In genomic region chr7:390761-391410, GRCh38 we compare ENCODE assay signal across 19 cellular contexts.
DNase-seq lines count a peak whose midpoint lies in the region; ATAC-seq and TF ChIP-seq lines count a peak whose summit lies in the region.
"Had no signal": no experiment of that assay in that cellular context is flagged by ENCODE, and none has a peak within 500 bp of the region (broad histone marks: within the 10 kb centered on the region; RNA-seq: fewer than 3 reads in every experiment).

No MANE protein-coding gene starts in this region.

- peaks cover 9% of the 10 kb centered on the region for H3K9me3 ChIP-seq in endodermal cell (ENCODE audit: control insufficient read depth, low read length)
- H3K9me3 ChIP-seq: prostate gland had no signal

- no peak overlapping the region for H3K4me3 ChIP-seq in endodermal cell (ENCODE audit: low read length)
- H3K4me3 ChIP-seq: GM23248, heart right ventricle, prostate gland, smooth muscle cell had no signal

- H3K9me3 Mint-ChIP-seq in stimulated activated naive CD8-positive, alpha-beta T cell treated with anti-CD3 and anti-CD28 coated beads, Interleukin-15, amount 100 ng/mL, for 72 hours = peaks cover 5 to 15% of the 10 kb centered on the region in 2 donors
- peaks cover 22% of the 10 kb centered on the region for H3K9me3 Mint-ChIP-seq in endodermal cell
- H3K9me3 Mint-ChIP-seq in natural killer cell treated with Interleukin-12 subunit alpha and Interleukin-12 subunit beta and Interleukin-15 and Interleukin-18, amount 100 ng/mL, for 72 hours = peaks cover 6% of the 10 kb centered on the region

- ATAC-seq in stimulated activated naive CD8-positive, alpha-beta T cell treated with anti-CD3 and anti-CD28 coated beads, Interleukin-15, amount 100 ng/mL, for 72 hours = peak; percentile 31
- no peak for ATAC-seq in stimulated activated naive CD8-positive, alpha-beta T cell treated with anti-CD3 and anti-CD28 coated beads, Interleukin-15, Interleukin-2, amounts not matched to agents 100 U/mL and 50 U/mL, for 24 hours
- ATAC-seq in natural killer cell treated with Interleukin-12 subunit alpha and Interleukin-12 subunit beta and Interleukin-15 and Interleukin-18, amount 100 ng/mL, for 72 hours = peak; percentile 4 to 41
- ATAC-seq in GM19035 (IDR thresholded peaks at IDR 0.05; ENCODE audit: unreplicated experiment) = no peak
- ATAC-seq in GM18519 (IDR thresholded peaks at IDR 0.05; ENCODE audit: low FRiP score, unreplicated experiment) = no peak
- ATAC-seq: naive thymus-derived CD8-positive, alpha-beta T cell had no signal

- no peaks in the 10 kb centered on the region for H3K36me3 Mint-ChIP-seq in endodermal cell (ENCODE audit: low read depth)
- peaks cover 6% of the 10 kb centered on the region for H3K36me3 Mint-ChIP-seq in natural killer cell treated with Interleukin-12 subunit alpha and Interleukin-12 subunit beta and Interleukin-15 and Interleukin-18, amount 100 ng/mL, for 72 hours

- no peak overlapping the region for H3K4me3 Mint-ChIP-seq in stimulated activated naive CD8-positive, alpha-beta T cell treated with anti-CD3 and anti-CD28 coated beads, Interleukin-15, amount 100 ng/mL, for 72 hours
- no peak overlapping the region for H3K4me3 Mint-ChIP-seq in endodermal cell
- H3K4me3 Mint-ChIP-seq in natural killer cell treated with Interleukin-12 subunit alpha and Interleukin-12 subunit beta and Interleukin-15 and Interleukin-18, amount 100 ng/mL, for 72 hours = no peak overlapping the region
- H3K4me3 Mint-ChIP-seq: activated CD4-positive, alpha-beta T cell treated with anti-CD3 and anti-CD28 coated beads, Interleukin-2, amount 10 ng/mL, durations not matched to agents 7 days and 5 days had no signal

- DNase-seq in stimulated activated naive CD8-positive, alpha-beta T cell treated with anti-CD3 and anti-CD28 coated beads, Interleukin-15, amount 100 ng/mL, for 72 hours = peak in 1 of 2 donors; percentile 8
- DNase-seq in stimulated activated naive CD8-positive, alpha-beta T cell treated with anti-CD3 and anti-CD28 coated beads, Interleukin-15, Interleukin-2, amounts not matched to agents 100 U/mL and 50 U/mL, for 24 hours = no peak
- DNase-seq in endodermal cell = peak; percentile 35
- no peak for DNase-seq in natural killer cell treated with Interleukin-12 subunit alpha and Interleukin-12 subunit beta and Interleukin-15 and Interleukin-18, amount 100 ng/mL, for 72 hours (ENCODE audit: low spot score)
- DNase-seq in NCI-H69 (lab: John Stamatoyannopoulos, UW) = no peak
- no peak for DNase-seq in NCI-H1436 treated with DMSO at 0.1 percent for 48 hours (lab: John Stamatoyannopoulos, UW)
- DNase-seq: activated CD4-positive, alpha-beta T cell treated with anti-CD3 and anti-CD28 coated beads, Interleukin-2, amount 10 ng/mL, durations not matched to agents 7 days and 5 days; activated naive CD4-positive, alpha-beta T cell treated with anti-CD3 and anti-CD28 coated beads, Interleukin-2, amount 50 U/mL, for 16 hours; GM23248; heart right ventricle; mesenchymal stem cell; NCI-H1930; stimulated activated CD8-positive, alpha-beta memory T cell treated with anti-CD3 and anti-CD28 coated beads, Interleukin-4, amount 100 ng/mL, for 48 hours had no signal

- peaks cover 12% of the 10 kb centered on the region for H3K4me1 Mint-ChIP-seq in stimulated activated naive CD8-positive, alpha-beta T cell treated with anti-CD3 and anti-CD28 coated beads, Interleukin-15, amount 100 ng/mL, for 72 hours
- no peaks in the 10 kb centered on the region for H3K4me1 Mint-ChIP-seq in endodermal cell
- no peaks in the 10 kb centered on the region for H3K4me1 Mint-ChIP-seq in natural killer cell treated with Interleukin-12 subunit alpha and Interleukin-12 subunit beta and Interleukin-15 and Interleukin-18, amount 100 ng/mL, for 72 hours (ENCODE audit: low read depth in 2 of 2)
- H3K4me1 Mint-ChIP-seq: activated CD4-positive, alpha-beta T cell treated with anti-CD3 and anti-CD28 coated beads, Interleukin-2, amount 10 ng/mL, durations not matched to agents 7 days and 5 days had no signal

- TF ChIP-seq CTCF in endodermal cell (conservative IDR thresholded peaks at IDR 0.05) = no peak

- 92 to 97% methylated on average over 11 to 20 of the region's 20 CpGs for WGBS in endodermal cell (ENCODE audit: insufficient coverage in 1 of 2, insufficient read length in 1 of 2), 2 experiments

- no peaks in the 10 kb centered on the region for H3K27me3 Mint-ChIP-seq in stimulated activated naive CD8-positive, alpha-beta T cell treated with anti-CD3 and anti-CD28 coated beads, Interleukin-15, amount 100 ng/mL, for 72 hours
- H3K27me3 Mint-ChIP-seq in endodermal cell (ENCODE audit: insufficient read depth) = peaks cover under 1% of the 10 kb centered on the region
- H3K27me3 Mint-ChIP-seq in natural killer cell treated with Interleukin-12 subunit alpha and Interleukin-12 subunit beta and Interleukin-15 and Interleukin-18, amount 100 ng/mL, for 72 hours = peaks cover 5% of the 10 kb centered on the region in 2 donors
- H3K27me3 Mint-ChIP-seq: activated CD4-positive, alpha-beta T cell treated with anti-CD3 and anti-CD28 coated beads, Interleukin-2, amount 10 ng/mL, durations not matched to agents 7 days and 5 days; naive thymus-derived CD8-positive, alpha-beta T cell had no signal

- H3K27ac Mint-ChIP-seq in stimulated activated naive CD8-positive, alpha-beta T cell treated with anti-CD3 and anti-CD28 coated beads, Interleukin-15, amount 100 ng/mL, for 72 hours = peak overlapping the region in 1 of 2 donors; percentile 74
- no peak overlapping the region for H3K27ac Mint-ChIP-seq in endodermal cell
- no peak overlapping the region for H3K27ac Mint-ChIP-seq in natural killer cell treated with Interleukin-12 subunit alpha and Interleukin-12 subunit beta and Interleukin-15 and Interleukin-18, amount 100 ng/mL, for 72 hours

- no peaks in the 10 kb centered on the region for H3K27me3 ChIP-seq in endodermal cell (ENCODE audit: control insufficient read depth, insufficient read depth, low read length, poor library complexity, severe bottlenecking)

- no peak overlapping the region for H3K27ac ChIP-seq in endodermal cell (ENCODE audit: low read depth, low read length)
- H3K27ac ChIP-seq: GM23248, heart right ventricle, KMS-11 had no signal

- no peaks in the 10 kb centered on the region for H3K36me3 ChIP-seq in endodermal cell (ENCODE audit: control insufficient read depth, insufficient read depth, low read length)
- H3K36me3 ChIP-seq: heart right ventricle, prostate gland had no signal

- H3K4me1 ChIP-seq in endodermal cell (ENCODE audit: control insufficient read depth, insufficient read depth, low read length) = no peaks in the 10 kb centered on the region
- H3K4me1 ChIP-seq: prostate gland had no signal

- no peak overlapping the region for H3K9ac ChIP-seq in endodermal cell (ENCODE audit: extremely low read depth, low read length, poor library complexity, severe bottlenecking)
- H3K9ac ChIP-seq: GM23248, KMS-11 had no signal

Comparison
In these comparisons a context has a peak if more than half of its experiments do, and no peak if none do; other contexts are left out.
1. ATAC-seq: peak in stimulated activated naive CD8-positive, alpha-beta T cell treated with anti-CD3 and anti-CD28 coated beads, Interleukin-15, amount 100 ng/mL, for 72 hours (single experiment) and natural killer cell treated with Interleukin-12 subunit alpha and Interleukin-12 subunit beta and Interleukin-15 and Interleukin-18, amount 100 ng/mL, for 72 hours (2 of 2); none in stimulated activated naive CD8-positive, alpha-beta T cell treated with anti-CD3 and anti-CD28 coated beads, Interleukin-15, Interleukin-2, amounts not matched to agents 100 U/mL and 50 U/mL, for 24 hours (single experiment), GM19035 (single experiment) and GM18519 (single experiment).